In genomic region chr2:222926915-222927314, GRCh38 we compare ENCODE assay signal across 26 cellular contexts.
"Had no signal": no experiment of that assay in that cellular context is flagged by ENCODE, and none has a peak within 500 bp of the region (broad histone marks: within the 10 kb centered on the region; RNA-seq: fewer than 3 reads in every experiment).

No MANE protein-coding gene starts in this region.

- H3K4me1 Mint-ChIP-seq: activated B cell treated with CpG ODN at 0.5 μM for 24 hours; activated CD4-positive, alpha-beta T cell treated with anti-CD3 and anti-CD28 coated beads, Interleukin-2, amount 10 ng/mL, durations not matched to agents 24 days and 14 days; activated naive CD4-positive, alpha-beta T cell treated with anti-CD3 and anti-CD28 coated beads, Interleukin-2, amount 10 ng/mL, durations not matched to agents 7 days and 5 days; activated naive CD8-positive, alpha-beta T cell treated with anti-CD3 and anti-CD28 coated beads for 36 hours had no signal

- H3K9me3 Mint-ChIP-seq: activated B cell treated with CpG ODN at 0.5 μM for 24 hours; activated CD4-positive, alpha-beta memory T cell treated with anti-CD3 and anti-CD28 coated beads for 36 hours; activated CD4-positive, alpha-beta T cell treated with anti-CD3 and anti-CD28 coated beads, Interleukin-2, amount 10 ng/mL, durations not matched to agents 24 days and 14 days; activated naive CD4-positive, alpha-beta T cell treated with anti-CD3 and anti-CD28 coated beads, Interleukin-2, amount 10 ng/mL, durations not matched to agents 7 days and 5 days; activated naive CD8-positive, alpha-beta T cell treated with anti-CD3 and anti-CD28 coated beads for 36 hours; activated T-helper 2 cell treated with anti-CD3 and anti-CD28 coated beads, Interferon-gamma antibody, Interleukin-2, Interleukin-4, amounts not matched to agents 10 μg/mL and 5 μg/mL and 100 μg/mL, durations not matched to agents 14 hours and 24 hours and 36 hours; T-helper 1 cell treated with Interleukin-12 subunit alpha and Interleukin-12 subunit beta and Interleukin-4 antibody, amounts not matched to agents 30 μg/mL and 1 μg/mL, for 36 hours had no signal

- H3K4me3 ChIP-seq: breast epithelium, MG63, SJSA1 had no signal

- H3K9me3 ChIP-seq: breast epithelium, MG63, SJSA1 had no signal

- ATAC-seq: SK-N-SH treated with all-trans-retinoic acid at 6 μM for 48 hours had no signal

- H3K27ac Mint-ChIP-seq: activated B cell treated with CpG ODN at 0.5 μM for 24 hours; activated CD4-positive, alpha-beta memory T cell treated with anti-CD3 and anti-CD28 coated beads for 36 hours; activated CD4-positive, alpha-beta T cell treated with anti-CD3 and anti-CD28 coated beads, Interleukin-2, amount 10 ng/mL, durations not matched to agents 24 days and 14 days; activated naive CD4-positive, alpha-beta T cell treated with anti-CD3 and anti-CD28 coated beads, Interleukin-2, amount 10 ng/mL, durations not matched to agents 7 days and 5 days; activated naive CD8-positive, alpha-beta T cell treated with anti-CD3 and anti-CD28 coated beads for 36 hours; activated T-helper 2 cell treated with anti-CD3 and anti-CD28 coated beads, Interferon-gamma antibody, Interleukin-2, Interleukin-4, amounts not matched to agents 10 μg/mL and 5 μg/mL and 100 μg/mL, durations not matched to agents 14 hours and 24 hours and 36 hours; T-helper 1 cell treated with Interleukin-12 subunit alpha and Interleukin-12 subunit beta and Interleukin-4 antibody, amounts not matched to agents 30 μg/mL and 1 μg/mL, for 36 hours had no signal

- H3K27me3 Mint-ChIP-seq: activated B cell treated with CpG ODN at 0.5 μM for 24 hours; activated CD4-positive, alpha-beta memory T cell treated with anti-CD3 and anti-CD28 coated beads for 36 hours; activated CD4-positive, alpha-beta T cell treated with anti-CD3 and anti-CD28 coated beads, Interleukin-2, amount 10 ng/mL, durations not matched to agents 24 days and 14 days; activated naive CD4-positive, alpha-beta T cell treated with anti-CD3 and anti-CD28 coated beads, Interleukin-2, amount 10 ng/mL, durations not matched to agents 7 days and 5 days; activated naive CD8-positive, alpha-beta T cell treated with anti-CD3 and anti-CD28 coated beads for 36 hours had no signal

- H3K4me3 Mint-ChIP-seq: activated B cell treated with CpG ODN at 0.5 μM for 24 hours; activated CD4-positive, alpha-beta memory T cell treated with anti-CD3 and anti-CD28 coated beads for 36 hours; activated CD4-positive, alpha-beta T cell treated with anti-CD3 and anti-CD28 coated beads, Interleukin-2, amount 10 ng/mL, durations not matched to agents 24 days and 14 days; activated naive CD4-positive, alpha-beta T cell treated with anti-CD3 and anti-CD28 coated beads, Interleukin-2, amount 10 ng/mL, durations not matched to agents 7 days and 5 days; activated naive CD8-positive, alpha-beta T cell treated with anti-CD3 and anti-CD28 coated beads for 36 hours; T-helper 1 cell treated with Interleukin-12 subunit alpha and Interleukin-12 subunit beta and Interleukin-4 antibody, amounts not matched to agents 30 μg/mL and 1 μg/mL, for 36 hours had no signal

- DNase-seq: activated B cell treated with CpG ODN at 0.5 μM for 24 hours; activated CD4-positive, alpha-beta memory T cell treated with anti-CD3 and anti-CD28 coated beads for 36 hours; activated CD4-positive, alpha-beta T cell treated with anti-CD3 and anti-CD28 coated beads for 1 hour; activated CD4-positive, alpha-beta T cell treated with anti-CD3 and anti-CD28 coated beads, Interleukin-2, amount 10 ng/mL, durations not matched to agents 24 days and 14 days; activated CD8-positive, alpha-beta memory T cell treated with anti-CD3 and anti-CD28 coated beads for 24 hours; activated gamma-delta T cell treated with Interleukin-2 at 50 U/mL for 16 hours; activated naive CD4-positive, alpha-beta T cell treated with anti-CD3 and anti-CD28 coated beads, Interleukin-2, amount 10 ng/mL, durations not matched to agents 7 days and 5 days; activated naive CD8-positive, alpha-beta T cell treated with anti-CD3 and anti-CD28 coated beads for 36 hours; activated T-cell treated with anti-CD3 and anti-CD28 coated beads, Interleukin-2, amount 50 U/mL, for 48 hours; central memory CD4-positive, alpha-beta T cell; MG63; MV-4-11; NCI-H1092 treated with DMSO at 0.1 percent for 48 hours; NCI-H1436; NCI-H1694 treated with DMSO at 0.1 percent for 48 hours; NCI-H2029 treated with DMSO at 0.1 percent for 48 hours; NCI-H510A treated with DMSO at 0.1 percent for 48 hours; NCI-H69; NK-92 treated with Interleukin-12 subunit alpha and Interleukin-12 subunit beta, amount 100 ng/mL, for 24 hours; SHP77; T-helper 9 cell had no signal

- H3K27me3 ChIP-seq: breast epithelium, MG63, SJSA1 had no signal

- H3K4me1 ChIP-seq: breast epithelium had no signal

- H3K27ac ChIP-seq: breast epithelium, SJSA1 had no signal
